8 cellular contexts compared by ENCODE assay signal in genomic region chr2:50401772-50402653, GRCh38.
DNase-seq lines count a peak whose midpoint lies in the region; ATAC-seq, FAIRE-seq and TF ChIP-seq lines count a peak whose summit lies in the region.

No MANE protein-coding gene starts in this region.

- DNase-seq in GM06990 (ENCODE audit: extremely low read depth, insufficient read length) (no peak), NCI-H1417 (lab: John Stamatoyannopoulos, UW) (peak; percentile 82 to 94 (median 90)), fibroblast of the conjunctiva (ENCODE audit: low read depth) (peak; percentile 16), pulmonary artery endothelial cell (ENCODE audit: low read depth, low spot score) (peak; percentile 3), GDM1 (lab: John Stamatoyannopoulos, UW) (no peak)

- FAIRE-seq in A204.1 (lab: Jason Lieb, UNC), result peak; percentile 37

- TF ChIP-seq CTCF in GM06990 (IDR thresholded peaks at IDR 0.05; ENCODE audit: insufficient read depth, low read length, poor library complexity, severe bottlenecking) (peak; percentile 94), SU-DHL-6 (IDR thresholded peaks at IDR 0.05; ENCODE audit: insufficient read depth, low read length, poor library complexity, severe bottlenecking) (peak; percentile 84)

- no peaks in the 10 kb centered on the region for H3K9me3 ChIP-seq in SU-DHL-6 (ENCODE audit: insufficient read depth, low read length)

- H3K4me3 ChIP-seq in GM06990 (replicated peaks; ENCODE audit: low read depth, low read length), result no peak overlapping the region
- no peak overlapping the region for H3K4me3 ChIP-seq in SU-DHL-6 (ENCODE audit: insufficient read depth, low read length, poor library complexity, severe bottlenecking)

- ATAC-seq in HG02623 (IDR thresholded peaks at IDR 0.05; ENCODE audit: unreplicated experiment), result peak; percentile 84

- no peaks in the 10 kb centered on the region for H3K9me2 ChIP-seq in SU-DHL-6 (replicated peaks; ENCODE audit: insufficient read depth, low read length)

- H2AFZ ChIP-seq in SU-DHL-6 (ENCODE audit: low read depth, low read length, severe bottlenecking), result peak overlapping the region; percentile 13

- H3K27ac ChIP-seq in SU-DHL-6 (ENCODE audit: low read depth, low read length), result no peak overlapping the region

- no peaks in the 10 kb centered on the region for H4K20me1 ChIP-seq in SU-DHL-6 (ENCODE audit: low read depth, low read length)

- H3K36me3 ChIP-seq in GM06990 (ENCODE audit: control insufficient read depth, insufficient read depth, low read length) (no peaks in the 10 kb centered on the region), SU-DHL-6 (ENCODE audit: low read length) (no peaks in the 10 kb centered on the region)

- H3F3A ChIP-seq in SU-DHL-6 (ENCODE audit: insufficient read depth), result no peaks in the 10 kb centered on the region

- no peak overlapping the region for H3K4me2 ChIP-seq in SU-DHL-6 (ENCODE audit: low read depth, low read length, poor library complexity, severe bottlenecking)

- H3K27me3 ChIP-seq in GM06990 (replicated peaks; ENCODE audit: control insufficient read depth, insufficient read depth, low read length), result no peaks in the 10 kb centered on the region
- no peaks in the 10 kb centered on the region for H3K27me3 ChIP-seq in SU-DHL-6 (ENCODE audit: low read length)

- no peaks in the 10 kb centered on the region for H3K79me2 ChIP-seq in SU-DHL-6 (ENCODE audit: insufficient read depth, low read length)

- no peak overlapping the region for H3K9ac ChIP-seq in SU-DHL-6 (ENCODE audit: low read length)

Comparison
In these comparisons a context has a peak if more than half of its experiments do, and no peak if none do; other contexts are left out.
1. DNase-seq: peak in NCI-H1417 (3 of 3), fibroblast of the conjunctiva (single experiment) and pulmonary artery endothelial cell (single experiment); none in GM06990 (single experiment) and GDM1 (single experiment).